Comparison of ENCODE assay signal across 7 cellular contexts in genomic region chr2:64179582-64180321, GRCh38. TPM values are rescaled to one million over a fixed set of nuclear protein-coding genes. Genes with fewer than 3 reads are reported as not detected.
DNase-seq lines count a peak whose midpoint lies in the region; ATAC-seq and TF ChIP-seq lines count a peak whose summit lies in the region.

No MANE protein-coding gene starts in this region.

- no peaks in the 10 kb centered on the region for H3K4me1 ChIP-seq in neural progenitor cell

- H3K36me3 Mint-ChIP-seq in IgD-negative memory B cell (peaks cover 2% of the 10 kb centered on the region), neural progenitor cell (no peaks in the 10 kb centered on the region)

- H3K4me3 ChIP-seq in neural progenitor cell, result no peak overlapping the region

- H3K4me3 Mint-ChIP-seq in IgD-negative memory B cell (peak overlapping the region in 1 of 4 donors; percentile 30), neural progenitor cell (no peak overlapping the region)

- no peak overlapping the region for H3K9ac ChIP-seq in neural progenitor cell

- no peaks in the 10 kb centered on the region for H4K20me1 ChIP-seq in neural progenitor cell (ENCODE audit: low read depth)

- TF ChIP-seq CTCF in neural progenitor cell (IDR thresholded peaks at IDR 0.05), result no peak

- H2AFZ ChIP-seq in neural progenitor cell (replicated peaks), result no peak overlapping the region

- no peaks in the 10 kb centered on the region for H3F3A ChIP-seq in neural progenitor cell (ENCODE audit: low read depth)

- H3K79me2 ChIP-seq in neural progenitor cell (ENCODE audit: low read depth), result no peaks in the 10 kb centered on the region

- H3K36me3 ChIP-seq in neural progenitor cell, result no peaks in the 10 kb centered on the region

- no peak overlapping the region for H3K27ac ChIP-seq in neural progenitor cell

- peak overlapping the region in 2 of 3 donors; percentile 8 to 77 for H3K27ac Mint-ChIP-seq in IgD-negative memory B cell
- peak overlapping the region; percentile 23 for H3K27ac Mint-ChIP-seq in neural progenitor cell

- H3K9me3 ChIP-seq in neural progenitor cell (ENCODE audit: low read depth), result no peaks in the 10 kb centered on the region

- peaks cover 0 to 3% (median 0%) of the 10 kb centered on the region in 3 donors for H3K9me3 Mint-ChIP-seq in IgD-negative memory B cell
- no peaks in the 10 kb centered on the region for H3K9me3 Mint-ChIP-seq in neural progenitor cell

- H3K27me3 Mint-ChIP-seq in IgD-negative memory B cell, result no peaks in the 10 kb centered on the region
- peaks cover 2% of the 10 kb centered on the region for H3K27me3 Mint-ChIP-seq in neural progenitor cell (ENCODE audit: insufficient read depth, low read depth)

- H3K4me2 ChIP-seq in neural progenitor cell, result no peak overlapping the region

- H3K4me1 Mint-ChIP-seq in IgD-negative memory B cell (peaks cover 6 to 10% (median 8%) of the 10 kb centered on the region in 3 donors), neural progenitor cell (peaks cover 19% of the 10 kb centered on the region)

- no peaks in the 10 kb centered on the region for H3K27me3 ChIP-seq in neural progenitor cell

- DNase-seq in neural progenitor cell (ENCODE audit: low spot score), result no peak
- no peak for DNase-seq in NCI-H2227 treated with DMSO at 0.1 percent for 48 hours (lab: John Stamatoyannopoulos, UW)
- no peak for DNase-seq in NCI-H2029 treated with DMSO at 0.1 percent for 48 hours (lab: John Stamatoyannopoulos, UW)
- DNase-seq in middle frontal gyrus (ENCODE audit: extremely low spot score, low spot score), result no peak

- peak; percentile 89 for ATAC-seq in GM19035 (IDR thresholded peaks at IDR 0.05; ENCODE audit: unreplicated experiment)
- peak; percentile 87 for ATAC-seq in HG02642 (IDR thresholded peaks at IDR 0.05; ENCODE audit: poor library complexity, unreplicated experiment)

RNA-seq across cellular contexts. Expression of gene PELI1, which starts 35.5 kb away (rescaled TPM):
- polyA plus RNA-seq in IgD-negative memory B cell, result 23.9 TPM
- total RNA-seq in neural progenitor cell (ENCODE audit: low replicate concordance), result 71.9 and 88.7 TPM in 2 replicates
